18 cellular contexts compared by ENCODE assay signal in the genomic region with DNA sequence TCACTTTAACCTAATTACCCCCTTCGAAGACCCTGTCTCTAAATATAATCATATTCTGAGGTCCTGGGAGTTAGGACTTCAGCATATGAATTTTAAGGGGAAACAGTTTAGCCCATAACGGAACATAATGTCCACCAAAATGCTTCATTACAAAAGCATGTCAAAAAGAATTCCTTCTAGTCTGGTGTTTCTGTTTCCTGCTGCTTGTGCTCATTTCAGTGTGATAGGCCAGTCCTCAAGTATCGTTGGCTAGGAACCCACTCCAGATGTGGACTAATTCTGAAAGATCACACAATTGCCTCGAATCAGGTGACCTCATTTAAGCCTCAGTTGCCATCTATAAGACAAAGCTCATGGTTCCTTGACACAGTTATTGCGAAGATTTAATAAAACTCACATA.
A peak's percentile ranks its signal among the peaks of the same experiment; 100 is the strongest.
DNase-seq lines count a peak whose midpoint lies in the region.
"Had no signal": no experiment of that assay in that cellular context is flagged by ENCODE, and none has a peak within 500 bp of the region (broad histone marks: within the 10 kb centered on the region; RNA-seq: fewer than 3 reads in every experiment).

No MANE protein-coding gene starts in this region.

- no peaks in the 10 kb centered on the region for H3K27me3 ChIP-seq in rectal smooth muscle tissue (ENCODE audit: control insufficient read depth, insufficient read depth, low read length)

- H3K4me3 ChIP-seq in rectal smooth muscle tissue (ENCODE audit: low read length), result no peak overlapping the region

- DNase-seq in EH (ENCODE audit: low read depth) (peak; percentile 71), amniotic epithelial cell (ENCODE audit: low read depth) (peak; percentile 16), fibroblast of gingiva (ENCODE audit: low read depth) (peak; percentile 14), NOMO-1 treated with DMSO at 0.1 percent for 48 hours (lab: John Stamatoyannopoulos, UW; ENCODE audit: unreplicated experiment) (no peak), ecto neural progenitor cell (ENCODE audit: low spot score) (no peak), SW480 (ENCODE audit: low spot score) (no peak), DMS 273 (lab: John Stamatoyannopoulos, UW; ENCODE audit: unreplicated experiment) (no peak)
- DNase-seq: Calu3; CD4-positive, alpha-beta T cell; DMS79; GF-D8; Karpas-422; NCI-H1105 treated with DMSO at 0.1 percent for 48 hours; NCI-H187 treated with DMSO at 0.1 percent for 48 hours; NCI-H446; NCI-H82; SIG-M5 had no signal

- H3K9ac ChIP-seq in rectal smooth muscle tissue (ENCODE audit: low read length), result no peak overlapping the region

- H3K27ac ChIP-seq in rectal smooth muscle tissue (ENCODE audit: low read depth, low read length), result peak overlapping the region; percentile 48

- peaks cover 37% of the 10 kb centered on the region for H3K4me1 ChIP-seq in rectal smooth muscle tissue (ENCODE audit: control insufficient read depth, insufficient read depth, low read length)

- H3K36me3 ChIP-seq in rectal smooth muscle tissue (ENCODE audit: control insufficient read depth, insufficient read depth, low read length), result no peaks in the 10 kb centered on the region

Comparison
In these comparisons a context has a peak if more than half of its experiments do, and no peak if none do; other contexts are left out.
1. DNase-seq: peak in EH (single experiment), amniotic epithelial cell (single experiment) and fibroblast of gingiva (single experiment); none in NOMO-1 treated with DMSO at 0.1 percent for 48 hours (single experiment), ecto neural progenitor cell (single experiment), SW480 (single experiment) and DMS 273 (single experiment).